In the genomic region with DNA sequence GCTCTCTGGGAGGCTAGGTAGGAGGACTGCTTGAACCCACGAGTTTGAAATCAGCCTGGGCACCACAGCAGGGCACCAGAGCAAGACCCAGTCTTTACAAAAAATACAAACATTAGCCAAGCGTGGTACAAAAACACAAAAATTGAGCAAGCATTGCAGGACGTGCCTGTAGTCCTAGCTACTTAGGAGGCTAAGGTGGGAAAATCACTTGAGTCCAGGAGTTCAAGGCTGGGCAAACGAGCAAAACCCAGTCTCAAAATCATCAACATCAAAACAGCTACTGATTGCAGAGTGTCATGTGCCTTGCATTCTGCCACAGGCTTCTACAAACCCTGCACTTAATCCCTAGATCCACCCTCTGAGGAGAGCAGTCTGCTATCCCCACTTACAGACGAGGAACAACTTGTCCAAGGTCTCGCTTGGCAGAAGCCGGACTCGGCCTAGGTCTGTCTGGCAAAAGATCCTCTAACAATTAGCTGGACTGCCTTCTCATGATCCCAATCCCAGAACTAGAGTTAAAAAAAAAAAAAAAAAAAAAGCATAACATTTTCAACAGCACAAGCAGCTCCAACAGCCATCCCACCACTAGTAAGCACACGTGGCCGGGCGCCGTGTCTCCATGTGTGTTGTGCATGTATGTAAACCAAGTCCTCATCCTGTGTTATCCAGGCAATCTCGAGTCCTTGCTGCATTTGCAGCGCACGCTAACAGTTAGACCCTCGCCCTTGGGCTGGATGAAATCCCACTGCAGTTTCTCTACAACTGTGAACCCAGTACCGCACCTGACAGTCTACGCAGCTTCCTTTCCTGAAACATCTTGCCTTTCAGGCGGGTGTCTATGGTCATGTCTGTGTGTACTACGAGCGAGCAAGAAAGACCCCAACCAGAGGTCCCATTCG, we compare ENCODE assay signal across 1 cellular context.
A peak's percentile ranks its signal among the peaks of the same experiment; 100 is the strongest.
TF ChIP-seq lines count a peak whose summit lies in the region.

No MANE protein-coding gene starts in this region.

TF ChIP-seq in HepG2, 621 proteins besides CTCF, POLR2A, EP300 and RAD21 (continued from another document and continues in another):
- TF ChIP-seq, protein P1, sequence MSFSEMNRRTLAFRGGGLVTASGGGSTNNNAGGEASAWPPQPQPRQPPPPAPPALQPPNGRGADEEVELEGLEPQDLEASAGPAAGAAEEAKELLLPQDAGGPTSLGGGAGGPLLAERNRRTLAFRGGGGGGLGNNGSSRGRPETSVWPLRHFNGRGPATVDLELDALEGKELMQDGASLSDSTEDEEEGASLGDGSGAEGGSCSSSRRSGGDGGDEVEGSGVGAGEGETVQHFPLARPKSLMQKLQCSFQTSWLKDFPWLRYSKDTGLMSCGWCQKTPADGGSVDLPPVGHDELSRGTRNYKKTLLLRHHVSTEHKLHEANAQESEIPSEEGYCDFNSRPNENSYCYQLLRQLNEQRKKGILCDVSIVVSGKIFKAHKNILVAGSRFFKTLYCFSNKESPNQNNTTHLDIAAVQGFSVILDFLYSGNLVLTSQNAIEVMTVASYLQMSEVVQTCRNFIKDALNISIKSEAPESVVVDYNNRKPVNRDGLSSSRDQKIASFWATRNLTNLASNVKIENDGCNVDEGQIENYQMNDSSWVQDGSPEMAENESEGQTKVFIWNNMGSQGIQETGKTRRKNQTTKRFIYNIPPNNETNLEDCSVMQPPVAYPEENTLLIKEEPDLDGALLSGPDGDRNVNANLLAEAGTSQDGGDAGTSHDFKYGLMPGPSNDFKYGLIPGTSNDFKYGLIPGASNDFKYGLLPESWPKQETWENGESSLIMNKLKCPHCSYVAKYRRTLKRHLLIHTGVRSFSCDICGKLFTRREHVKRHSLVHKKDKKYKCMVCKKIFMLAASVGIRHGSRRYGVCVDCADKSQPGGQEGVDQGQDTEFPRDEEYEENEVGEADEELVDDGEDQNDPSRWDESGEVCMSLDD (CRISPR knock-in tag; IDR thresholded peaks at IDR 0.05; ENCODE audit: borderline replicate concordance): no peak
- TF ChIP-seq ZNF550 (CRISPR knock-in tag; IDR thresholded peaks at IDR 0.05; ENCODE audit: borderline replicate concordance) (no peak), CREB1 (IDR thresholded peaks at IDR 0.05) (no peak), CREB1 (CRISPR knock-in tag; IDR thresholded peaks at IDR 0.05) (no peak), ZNF337 (CRISPR knock-in tag; IDR thresholded peaks at IDR 0.05; ENCODE audit: borderline replicate concordance, low read depth) (0 out of 2 replicates have a peak, but pooled peaks have one; percentile 29), GLI4 (CRISPR knock-in tag; IDR thresholded peaks at IDR 0.05; ENCODE audit: borderline replicate concordance) (no peak), MAFF (IDR thresholded peaks at IDR 0.05; ENCODE audit: low read depth, low read length) (no peak), MED8 (CRISPR knock-in tag; IDR thresholded peaks at IDR 0.05; ENCODE audit: insufficient replicate concordance) (no peak), GFI1 (CRISPR knock-in tag; IDR thresholded peaks at IDR 0.05; ENCODE audit: borderline replicate concordance) (no peak; the same call in 1 of the 2 replicates), ZNF781 (CRISPR knock-in tag; IDR thresholded peaks at IDR 0.05; ENCODE audit: borderline replicate concordance, not compliant biosample characterization) (no peak), CHCHD3 (CRISPR knock-in tag; IDR thresholded peaks at IDR 0.05) (no peak)
- TF ChIP-seq, protein P2, sequence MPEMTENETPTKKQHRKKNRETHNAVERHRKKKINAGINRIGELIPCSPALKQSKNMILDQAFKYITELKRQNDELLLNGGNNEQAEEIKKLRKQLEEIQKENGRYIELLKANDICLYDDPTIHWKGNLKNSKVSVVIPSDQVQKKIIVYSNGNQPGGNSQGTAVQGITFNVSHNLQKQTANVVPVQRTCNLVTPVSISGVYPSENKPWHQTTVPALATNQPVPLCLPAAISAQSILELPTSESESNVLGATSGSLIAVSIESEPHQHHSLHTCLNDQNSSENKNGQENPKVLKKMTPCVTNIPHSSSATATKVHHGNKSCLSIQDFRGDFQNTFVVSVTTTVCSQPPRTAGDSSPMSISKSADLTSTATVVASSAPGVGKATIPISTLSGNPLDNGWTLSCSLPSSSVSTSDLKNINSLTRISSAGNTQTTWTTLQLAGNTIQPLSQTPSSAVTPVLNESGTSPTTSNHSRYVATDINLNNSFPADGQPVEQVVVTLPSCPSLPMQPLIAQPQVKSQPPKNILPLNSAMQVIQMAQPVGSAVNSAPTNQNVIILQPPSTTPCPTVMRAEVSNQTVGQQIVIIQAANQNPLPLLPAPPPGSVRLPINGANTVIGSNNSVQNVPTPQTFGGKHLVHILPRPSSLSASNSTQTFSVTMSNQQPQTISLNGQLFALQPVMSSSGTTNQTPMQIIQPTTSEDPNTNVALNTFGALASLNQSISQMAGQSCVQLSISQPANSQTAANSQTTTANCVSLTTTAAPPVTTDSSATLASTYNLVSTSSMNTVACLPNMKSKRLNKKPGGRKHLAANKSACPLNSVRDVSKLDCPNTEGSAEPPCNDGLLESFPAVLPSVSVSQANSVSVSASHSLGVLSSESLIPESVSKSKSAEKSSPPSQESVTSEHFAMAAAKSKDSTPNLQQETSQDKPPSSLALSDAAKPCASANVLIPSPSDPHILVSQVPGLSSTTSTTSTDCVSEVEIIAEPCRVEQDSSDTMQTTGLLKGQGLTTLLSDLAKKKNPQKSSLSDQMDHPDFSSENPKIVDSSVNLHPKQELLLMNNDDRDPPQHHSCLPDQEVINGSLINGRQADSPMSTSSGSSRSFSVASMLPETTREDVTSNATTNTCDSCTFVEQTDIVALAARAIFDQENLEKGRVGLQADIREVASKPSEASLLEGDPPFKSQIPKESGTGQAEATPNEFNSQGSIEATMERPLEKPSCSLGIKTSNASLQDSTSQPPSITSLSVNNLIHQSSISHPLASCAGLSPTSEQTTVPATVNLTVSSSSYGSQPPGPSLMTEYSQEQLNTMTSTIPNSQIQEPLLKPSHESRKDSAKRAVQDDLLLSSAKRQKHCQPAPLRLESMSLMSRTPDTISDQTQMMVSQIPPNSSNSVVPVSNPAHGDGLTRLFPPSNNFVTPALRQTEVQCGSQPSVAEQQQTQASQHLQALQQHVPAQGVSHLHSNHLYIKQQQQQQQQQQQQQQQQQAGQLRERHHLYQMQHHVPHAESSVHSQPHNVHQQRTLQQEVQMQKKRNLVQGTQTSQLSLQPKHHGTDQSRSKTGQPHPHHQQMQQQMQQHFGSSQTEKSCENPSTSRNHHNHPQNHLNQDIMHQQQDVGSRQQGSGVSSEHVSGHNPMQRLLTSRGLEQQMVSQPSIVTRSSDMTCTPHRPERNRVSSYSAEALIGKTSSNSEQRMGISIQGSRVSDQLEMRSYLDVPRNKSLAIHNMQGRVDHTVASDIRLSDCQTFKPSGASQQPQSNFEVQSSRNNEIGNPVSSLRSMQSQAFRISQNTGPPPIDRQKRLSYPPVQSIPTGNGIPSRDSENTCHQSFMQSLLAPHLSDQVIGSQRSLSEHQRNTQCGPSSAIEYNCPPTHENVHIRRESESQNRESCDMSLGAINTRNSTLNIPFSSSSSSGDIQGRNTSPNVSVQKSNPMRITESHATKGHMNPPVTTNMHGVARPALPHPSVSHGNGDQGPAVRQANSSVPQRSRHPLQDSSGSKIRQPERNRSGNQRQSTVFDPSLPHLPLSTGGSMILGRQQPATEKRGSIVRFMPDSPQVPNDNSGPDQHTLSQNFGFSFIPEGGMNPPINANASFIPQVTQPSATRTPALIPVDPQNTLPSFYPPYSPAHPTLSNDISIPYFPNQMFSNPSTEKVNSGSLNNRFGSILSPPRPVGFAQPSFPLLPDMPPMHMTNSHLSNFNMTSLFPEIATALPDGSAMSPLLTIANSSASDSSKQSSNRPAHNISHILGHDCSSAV (CRISPR knock-in tag; IDR thresholded peaks at IDR 0.05; ENCODE audit: borderline replicate concordance): no peak
- TF ChIP-seq, protein P3, sequence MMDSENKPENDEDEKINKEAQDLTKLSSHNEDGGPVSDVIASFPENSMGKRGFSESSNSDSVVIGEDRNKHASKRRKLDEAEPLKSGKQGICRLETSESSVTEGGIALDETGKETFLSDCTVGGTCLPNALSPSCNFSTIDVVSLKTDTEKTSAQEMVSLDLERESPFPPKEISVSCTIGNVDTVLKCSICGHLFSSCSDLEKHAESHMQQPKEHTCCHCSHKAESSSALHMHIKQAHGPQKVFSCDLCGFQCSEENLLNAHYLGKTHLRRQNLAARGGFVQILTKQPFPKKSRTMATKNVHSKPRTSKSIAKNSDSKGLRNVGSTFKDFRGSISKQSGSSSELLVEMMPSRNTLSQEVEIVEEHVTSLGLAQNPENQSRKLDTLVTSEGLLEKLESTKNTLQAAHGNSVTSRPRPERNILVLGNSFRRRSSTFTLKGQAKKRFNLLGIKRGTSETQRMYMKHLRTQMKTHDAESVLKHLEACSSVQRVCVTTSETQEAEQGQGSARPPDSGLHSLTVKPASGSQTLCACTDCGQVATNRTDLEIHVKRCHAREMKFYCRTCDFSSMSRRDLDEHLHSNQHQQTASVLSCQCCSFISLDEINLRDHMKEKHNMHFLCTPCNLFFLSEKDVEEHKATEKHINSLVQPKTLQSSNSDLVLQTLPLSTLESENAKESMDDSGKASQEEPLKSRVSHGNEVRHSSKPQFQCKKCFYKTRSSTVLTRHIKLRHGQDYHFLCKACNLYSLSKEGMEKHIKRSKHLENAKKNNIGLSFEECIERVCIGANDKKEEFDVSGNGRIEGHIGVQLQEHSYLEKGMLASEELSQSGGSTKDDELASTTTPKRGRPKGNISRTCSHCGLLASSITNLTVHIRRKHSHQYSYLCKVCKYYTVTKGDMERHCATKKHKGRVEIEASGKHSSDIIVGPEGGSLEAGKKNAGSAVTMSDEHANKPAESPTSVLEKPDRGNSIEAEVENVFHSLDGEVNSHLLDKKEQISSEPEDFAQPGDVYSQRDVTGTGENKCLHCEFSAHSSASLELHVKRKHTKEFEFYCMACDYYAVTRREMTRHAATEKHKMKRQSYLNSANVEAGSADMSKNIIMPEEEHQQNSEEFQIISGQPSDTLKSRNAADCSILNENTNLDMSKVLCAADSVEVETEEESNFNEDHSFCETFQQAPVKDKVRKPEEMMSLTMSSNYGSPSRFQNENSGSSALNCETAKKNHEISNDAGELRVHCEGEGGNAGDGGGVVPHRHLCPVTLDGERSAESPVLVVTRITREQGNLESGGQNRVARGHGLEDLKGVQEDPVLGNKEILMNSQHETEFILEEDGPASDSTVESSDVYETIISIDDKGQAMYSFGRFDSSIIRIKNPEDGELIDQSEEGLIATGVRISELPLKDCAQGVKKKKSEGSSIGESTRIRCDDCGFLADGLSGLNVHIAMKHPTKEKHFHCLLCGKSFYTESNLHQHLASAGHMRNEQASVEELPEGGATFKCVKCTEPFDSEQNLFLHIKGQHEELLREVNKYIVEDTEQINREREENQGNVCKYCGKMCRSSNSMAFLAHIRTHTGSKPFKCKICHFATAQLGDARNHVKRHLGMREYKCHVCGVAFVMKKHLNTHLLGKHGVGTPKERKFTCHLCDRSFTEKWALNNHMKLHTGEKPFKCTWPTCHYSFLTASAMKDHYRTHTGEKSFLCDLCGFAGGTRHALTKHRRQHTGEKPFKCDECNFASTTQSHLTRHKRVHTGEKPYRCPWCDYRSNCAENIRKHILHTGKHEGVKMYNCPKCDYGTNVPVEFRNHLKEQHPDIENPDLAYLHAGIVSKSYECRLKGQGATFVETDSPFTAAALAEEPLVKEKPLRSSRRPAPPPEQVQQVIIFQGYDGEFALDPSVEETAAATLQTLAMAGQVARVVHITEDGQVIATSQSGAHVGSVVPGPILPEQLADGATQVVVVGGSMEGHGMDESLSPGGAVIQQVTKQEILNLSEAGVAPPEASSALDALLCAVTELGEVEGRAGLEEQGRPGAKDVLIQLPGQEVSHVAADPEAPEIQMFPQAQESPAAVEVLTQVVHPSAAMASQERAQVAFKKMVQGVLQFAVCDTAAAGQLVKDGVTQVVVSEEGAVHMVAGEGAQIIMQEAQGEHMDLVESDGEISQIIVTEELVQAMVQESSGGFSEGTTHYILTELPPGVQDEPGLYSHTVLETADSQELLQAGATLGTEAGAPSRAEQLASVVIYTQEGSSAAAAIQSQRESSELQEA (CRISPR knock-in tag; IDR thresholded peaks at IDR 0.05; ENCODE audit: not compliant biosample characterization): no peak
- TF ChIP-seq, protein P4, sequence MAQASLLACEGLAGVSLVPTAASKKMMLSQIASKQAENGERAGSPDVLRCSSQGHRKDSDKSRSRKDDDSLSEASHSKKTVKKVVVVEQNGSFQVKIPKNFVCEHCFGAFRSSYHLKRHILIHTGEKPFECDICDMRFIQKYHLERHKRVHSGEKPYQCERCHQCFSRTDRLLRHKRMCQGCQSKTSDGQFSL (CRISPR knock-in tag; IDR thresholded peaks at IDR 0.05): no peak
- TF ChIP-seq, protein P5, sequence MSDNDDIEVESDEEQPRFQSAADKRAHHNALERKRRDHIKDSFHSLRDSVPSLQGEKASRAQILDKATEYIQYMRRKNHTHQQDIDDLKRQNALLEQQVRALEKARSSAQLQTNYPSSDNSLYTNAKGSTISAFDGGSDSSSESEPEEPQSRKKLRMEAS (IDR thresholded peaks at IDR 0.05): peak; percentile 39; the same call in 1 of the 2 replicates
- TF ChIP-seq, protein P6, sequence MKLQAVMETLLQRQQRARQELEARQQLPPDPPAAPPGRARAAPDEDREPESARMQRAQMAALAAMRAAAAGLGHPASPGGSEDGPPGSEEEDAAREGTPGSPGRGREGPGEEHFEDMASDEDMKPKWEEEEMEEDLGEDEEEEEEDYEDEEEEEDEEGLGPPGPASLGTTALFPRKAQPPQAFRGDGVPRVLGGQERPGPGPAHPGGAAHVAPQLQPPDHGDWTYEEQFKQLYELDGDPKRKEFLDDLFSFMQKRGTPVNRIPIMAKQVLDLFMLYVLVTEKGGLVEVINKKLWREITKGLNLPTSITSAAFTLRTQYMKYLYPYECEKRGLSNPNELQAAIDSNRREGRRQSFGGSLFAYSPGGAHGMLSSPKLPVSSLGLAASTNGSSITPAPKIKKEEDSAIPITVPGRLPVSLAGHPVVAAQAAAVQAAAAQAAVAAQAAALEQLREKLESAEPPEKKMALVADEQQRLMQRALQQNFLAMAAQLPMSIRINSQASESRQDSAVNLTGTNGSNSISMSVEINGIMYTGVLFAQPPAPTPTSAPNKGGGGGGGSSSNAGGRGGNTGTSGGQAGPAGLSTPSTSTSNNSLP (IDR thresholded peaks at IDR 0.05; ENCODE audit: low read depth, low read length): no peak
- TF ChIP-seq, protein P7, sequence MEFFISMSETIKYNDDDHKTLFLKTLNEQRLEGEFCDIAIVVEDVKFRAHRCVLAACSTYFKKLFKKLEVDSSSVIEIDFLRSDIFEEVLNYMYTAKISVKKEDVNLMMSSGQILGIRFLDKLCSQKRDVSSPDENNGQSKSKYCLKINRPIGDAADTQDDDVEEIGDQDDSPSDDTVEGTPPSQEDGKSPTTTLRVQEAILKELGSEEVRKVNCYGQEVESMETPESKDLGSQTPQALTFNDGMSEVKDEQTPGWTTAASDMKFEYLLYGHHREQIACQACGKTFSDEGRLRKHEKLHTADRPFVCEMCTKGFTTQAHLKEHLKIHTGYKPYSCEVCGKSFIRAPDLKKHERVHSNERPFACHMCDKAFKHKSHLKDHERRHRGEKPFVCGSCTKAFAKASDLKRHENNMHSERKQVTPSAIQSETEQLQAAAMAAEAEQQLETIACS (CRISPR knock-in tag; IDR thresholded peaks at IDR 0.05): no peak
- TF ChIP-seq, protein P8, sequence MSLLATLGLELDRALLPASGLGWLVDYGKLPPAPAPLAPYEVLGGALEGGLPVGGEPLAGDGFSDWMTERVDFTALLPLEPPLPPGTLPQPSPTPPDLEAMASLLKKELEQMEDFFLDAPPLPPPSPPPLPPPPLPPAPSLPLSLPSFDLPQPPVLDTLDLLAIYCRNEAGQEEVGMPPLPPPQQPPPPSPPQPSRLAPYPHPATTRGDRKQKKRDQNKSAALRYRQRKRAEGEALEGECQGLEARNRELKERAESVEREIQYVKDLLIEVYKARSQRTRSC (CRISPR knock-in tag; IDR thresholded peaks at IDR 0.05; ENCODE audit: low read depth): no peak
- TF ChIP-seq, protein P9, sequence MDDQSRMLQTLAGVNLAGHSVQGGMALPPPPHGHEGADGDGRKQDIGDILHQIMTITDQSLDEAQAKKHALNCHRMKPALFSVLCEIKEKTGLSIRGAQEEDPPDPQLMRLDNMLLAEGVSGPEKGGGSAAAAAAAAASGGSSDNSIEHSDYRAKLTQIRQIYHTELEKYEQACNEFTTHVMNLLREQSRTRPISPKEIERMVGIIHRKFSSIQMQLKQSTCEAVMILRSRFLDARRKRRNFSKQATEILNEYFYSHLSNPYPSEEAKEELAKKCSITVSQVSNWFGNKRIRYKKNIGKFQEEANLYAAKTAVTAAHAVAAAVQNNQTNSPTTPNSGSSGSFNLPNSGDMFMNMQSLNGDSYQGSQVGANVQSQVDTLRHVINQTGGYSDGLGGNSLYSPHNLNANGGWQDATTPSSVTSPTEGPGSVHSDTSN (CRISPR knock-in tag; IDR thresholded peaks at IDR 0.05; ENCODE audit: borderline replicate concordance): no peak
